In the genomic region with DNA sequence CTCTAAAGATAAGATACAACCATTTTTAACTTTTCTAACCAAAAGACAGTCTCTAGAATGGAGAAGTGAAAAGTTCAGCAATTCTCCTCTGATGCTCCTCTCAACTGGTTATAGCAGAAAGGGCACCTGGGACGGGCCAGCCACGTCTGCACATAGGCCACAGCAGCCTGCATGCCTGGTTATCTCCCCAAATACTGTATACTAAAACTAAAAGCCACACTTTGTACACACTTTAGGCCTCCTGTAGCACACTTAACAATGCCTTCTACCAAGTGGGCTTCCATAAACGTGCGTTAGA, we compare ENCODE assay signal across 10 cellular contexts.
DNase-seq lines count a peak whose midpoint lies in the region; ATAC-seq and TF ChIP-seq lines count a peak whose summit lies in the region.
"Had no signal": no experiment of that assay in that cellular context is flagged by ENCODE, and none has a peak within 500 bp of the region (broad histone marks: within the 10 kb centered on the region; RNA-seq: fewer than 3 reads in every experiment).

No MANE protein-coding gene starts in this region.

- H3K14ac ChIP-seq in neuronal stem cell (ENCODE audit: low read length) = no peak overlapping the region

- H3K9me3 ChIP-seq in spleen = peaks cover 0 to 8% (median 0%) of the 10 kb centered on the region in 8 donors
- no peaks in the 10 kb centered on the region for H3K9me3 ChIP-seq in left ventricle myocardium inferior (replicated peaks)
- H3K9me3 ChIP-seq in neuronal stem cell (replicated peaks in 1 of 2; ENCODE audit: control insufficient read depth in 2 of 2, insufficient read depth in 1 of 2, low read depth in 1 of 2, low read length in 2 of 2) = peaks cover 0 to 2% of the 10 kb centered on the region in 2 donors

- no peak overlapping the region for H4K91ac ChIP-seq in neuronal stem cell (ENCODE audit: low read depth, low read length, poor library complexity)

- H3K4me1 ChIP-seq in spleen = peaks cover 9 to 94% (median 46%) of the 10 kb centered on the region in 6 donors
- peaks cover 8% of the 10 kb centered on the region for H3K4me1 ChIP-seq in left ventricle myocardium inferior
- H3K4me1 ChIP-seq in neuronal stem cell (ENCODE audit: control insufficient read depth in 2 of 2, insufficient read depth in 1 of 2, low read depth in 1 of 2, low read length in 2 of 2) = no peaks in the 10 kb centered on the region

- CTCF ChIA-PET in activated CD4-positive, alpha-beta T cell treated with anti-CD3 and anti-CD28 coated beads, Interleukin-2, amount 10 ng/mL, durations not matched to agents 7 days and 5 days (lab: Charles Lee) = interaction anchor here (1.6 kb wide), 1 partner anchor 36 kb away, joined by 4 read pairs; no protein-coding TSS in a partner anchor
- CTCF ChIA-PET in HEK293T (lab: Yijun Ruan, JAX) = no interaction called here

- H3K36me3 ChIP-seq in spleen = peaks cover 0 to 40% (median 0%) of the 10 kb centered on the region in 6 donors
- no peaks in the 10 kb centered on the region for H3K36me3 ChIP-seq in left ventricle myocardium inferior
- H3K36me3 ChIP-seq in neuronal stem cell (replicated peaks in 1 of 2; ENCODE audit: control insufficient read depth in 2 of 2, insufficient read depth in 2 of 2, low read length in 2 of 2) = no peaks in the 10 kb centered on the region
- H3K36me3 ChIP-seq: cardiac muscle cell had no signal

- POLR2A ChIA-PET in activated CD4-positive, alpha-beta T cell treated with anti-CD3 and anti-CD28 coated beads, Interleukin-2, amount 10 ng/mL, durations not matched to agents 7 days and 5 days (lab: Charles Lee) = no interaction called here
- POLR2A ChIA-PET in HEK293T (lab: Yijun Ruan, JAX) = no interaction called here

- peak; percentile 80 for ATAC-seq in HG02571 (IDR thresholded peaks at IDR 0.05; ENCODE audit: unreplicated experiment)
- peak; percentile 34 for ATAC-seq in HG03558 (IDR thresholded peaks at IDR 0.05; ENCODE audit: extremely low read depth, unreplicated experiment)

- H3K9me3 Mint-ChIP-seq in activated CD4-positive, alpha-beta T cell treated with anti-CD3 and anti-CD28 coated beads, Interleukin-2, amount 10 ng/mL, durations not matched to agents 7 days and 5 days = peaks cover 9% of the 10 kb centered on the region

- H2BK120ac ChIP-seq in neuronal stem cell (ENCODE audit: low read depth, low read length) = no peak overlapping the region

- H4K8ac ChIP-seq in neuronal stem cell (ENCODE audit: low read depth, low read length) = no peak overlapping the region

- H2AFZ ChIP-seq in neuronal stem cell (ENCODE audit: low read length) = no peak overlapping the region

- peaks cover 70% of the 10 kb centered on the region for H3K36me3 Mint-ChIP-seq in activated CD4-positive, alpha-beta T cell treated with anti-CD3 and anti-CD28 coated beads, Interleukin-2, amount 10 ng/mL, durations not matched to agents 7 days and 5 days (ENCODE audit: low read depth)

- no peak overlapping the region for H3K4ac ChIP-seq in neuronal stem cell (ENCODE audit: low read length)

- no peak for TF ChIP-seq POLR2A in spleen (IDR thresholded peaks at IDR 0.05)

- H3K23ac ChIP-seq in neuronal stem cell (ENCODE audit: low read depth, low read length, poor library complexity) = no peak overlapping the region

- TF ChIP-seq CTCF in spleen (IDR thresholded peaks at IDR 0.05 in 8 of 11, conservative IDR thresholded peaks at IDR 0.05 in 3 of 11) (no peak), left ventricle myocardium inferior (IDR thresholded peaks at IDR 0.05; ENCODE audit: borderline replicate concordance) (no peak)

- no peaks in the 10 kb centered on the region for H3K27me3 Mint-ChIP-seq in activated CD4-positive, alpha-beta T cell treated with anti-CD3 and anti-CD28 coated beads, Interleukin-2, amount 10 ng/mL, durations not matched to agents 7 days and 5 days

- no peak overlapping the region for H3K9ac ChIP-seq in neuronal stem cell (ENCODE audit: low read depth, low read length, poor library complexity)

- H3K4me3 ChIP-seq in spleen = no peak overlapping the region
- no peak overlapping the region for H3K4me3 ChIP-seq in left ventricle myocardium inferior
- no peak overlapping the region for H3K4me3 ChIP-seq in neuronal stem cell (ENCODE audit: low read length in 2 of 2)
- H3K4me3 ChIP-seq: cardiac muscle cell had no signal

- DNase-seq in activated CD4-positive, alpha-beta T cell treated with anti-CD3 and anti-CD28 coated beads, Interleukin-2, amount 10 ng/mL, durations not matched to agents 7 days and 5 days = no peak
- no peak for DNase-seq in activated CD4-positive, alpha-beta T cell treated with anti-CD3 and anti-CD28 coated beads for 48 hours
- DNase-seq in spleen (peak; percentile 84), HEK293T (ENCODE audit: extremely low spot score) (no peak), left ventricle myocardium inferior (no peak), neuronal stem cell (ENCODE audit: low spot score) (no peak)
- DNase-seq: NCI-H2029 had no signal

- H3K4me3 Mint-ChIP-seq in activated CD4-positive, alpha-beta T cell treated with anti-CD3 and anti-CD28 coated beads, Interleukin-2, amount 10 ng/mL, durations not matched to agents 7 days and 5 days = no peak overlapping the region

- H3K79me1 ChIP-seq in neuronal stem cell (ENCODE audit: low read depth, low read length) = no peaks in the 10 kb centered on the region

- 67 to 86% (median 80%) methylated on average over 4 of the region's 4 CpGs for WGBS in spleen, 5 donors
- WGBS in neuronal stem cell (ENCODE audit: extremely low coverage in 2 of 2, insufficient read length in 2 of 2, insufficient replicate concordance in 1 of 2), 2 donors = no CpG with 5 or more reads among the region's 4 CpGs

- H2BK15ac ChIP-seq in neuronal stem cell (ENCODE audit: low read length) = no peak overlapping the region

- intact Hi-C loops in spleen (cut with DNase I; ENCODE audit: low total_unique reads) = no loop called here
- intact Hi-C loops in left ventricle myocardium inferior (cut with micrococcal nuclease) = no loop called here

- no peak overlapping the region for H2BK12ac ChIP-seq in neuronal stem cell (ENCODE audit: low read length)

- H3K27ac Mint-ChIP-seq in activated CD4-positive, alpha-beta T cell treated with anti-CD3 and anti-CD28 coated beads, Interleukin-2, amount 10 ng/mL, durations not matched to agents 7 days and 5 days = peak overlapping the region; percentile 80

- H2AK5ac ChIP-seq in neuronal stem cell (ENCODE audit: low read depth, low read length) = no peak overlapping the region

- no peak overlapping the region for H3K18ac ChIP-seq in neuronal stem cell (ENCODE audit: low read length)

- no peak overlapping the region for H2BK5ac ChIP-seq in neuronal stem cell (ENCODE audit: low read length)

- peak overlapping the region; percentile 38 to 87 (median 74) for H3K27ac ChIP-seq in spleen
- no peak overlapping the region for H3K27ac ChIP-seq in left ventricle myocardium inferior (replicated peaks)
- no peak overlapping the region for H3K27ac ChIP-seq in neuronal stem cell (replicated peaks; ENCODE audit: low read length)
- H3K27ac ChIP-seq: cardiac muscle cell had no signal

- H3K27me3 ChIP-seq in spleen (replicated peaks in 1 of 7) = no peaks in the 10 kb centered on the region
- H3K27me3 ChIP-seq in left ventricle myocardium inferior (ENCODE audit: low read depth) = no peaks in the 10 kb centered on the region
- no peaks in the 10 kb centered on the region for H3K27me3 ChIP-seq in neuronal stem cell (ENCODE audit: control insufficient read depth in 3 of 3, insufficient read depth in 3 of 3, low read depth in 1 of 3, low read length in 3 of 3)
- H3K27me3 ChIP-seq: cardiac muscle cell had no signal

- H3K4me2 ChIP-seq in neuronal stem cell (ENCODE audit: insufficient read depth, low read length, poor library complexity, severe bottlenecking) = no peak overlapping the region

- peaks cover 76% of the 10 kb centered on the region for H3K4me1 Mint-ChIP-seq in activated CD4-positive, alpha-beta T cell treated with anti-CD3 and anti-CD28 coated beads, Interleukin-2, amount 10 ng/mL, durations not matched to agents 7 days and 5 days

TF ChIP-seq in HEK293T, 16 proteins besides CTCF, POLR2A, EP300 and RAD21:
- no peak for TF ChIP-seq BHLHE40 (IDR thresholded peaks at IDR 0.05; ENCODE audit: borderline replicate concordance)

Comparison
In these comparisons a context has a peak if more than half of its experiments do, and no peak if none do; other contexts are left out.
1. H3K27ac ChIP-seq: peak in spleen (8 of 8); none in left ventricle myocardium inferior (single experiment) and neuronal stem cell (single experiment).